1 cellular context compared by ENCODE assay signal in genomic region chr1:166690596-166690995, GRCh38.
"Not testable (repeated sequence)": the region's sequence is repeated elsewhere in the genome, so short reads cannot be mapped to it uniquely, and the experiment has no call there.

No MANE protein-coding gene starts in this region.

- H3K9ac ChIP-seq in BLaER1 treated with 17β-estradiol and CSF1 and Interleukin-3, amounts not matched to agents 10 nM and 100 nM, result not testable (repeated sequence)

- H3K9me3 ChIP-seq in BLaER1 treated with 17β-estradiol and CSF1 and Interleukin-3, amounts not matched to agents 10 nM and 100 nM (replicated peaks in 1 of 11), result peaks cover 17 to 27% (median 23%) of the 10 kb centered on the region in 11 experiments; a peak in 21 of 22 replicates

- not testable (repeated sequence) for H4K20me1 ChIP-seq in BLaER1 treated with 17β-estradiol and CSF1 and Interleukin-3, amounts not matched to agents 10 nM and 100 nM

- peak overlapping the region; percentile 3 to 66 (median 42); a peak in 18 of 22 replicates for H3K4me2 ChIP-seq in BLaER1 treated with 17β-estradiol and CSF1 and Interleukin-3, amounts not matched to agents 10 nM and 100 nM

- not testable (repeated sequence) for H3K36me3 ChIP-seq in BLaER1 treated with 17β-estradiol and CSF1 and Interleukin-3, amounts not matched to agents 10 nM and 100 nM

- H3K27me3 ChIP-seq in BLaER1 treated with 17β-estradiol and CSF1 and Interleukin-3, amounts not matched to agents 10 nM and 100 nM, result not testable (repeated sequence)

- H3K4me3 ChIP-seq in BLaER1 treated with 17β-estradiol and CSF1 and Interleukin-3, amounts not matched to agents 10 nM and 100 nM, result not testable (repeated sequence)

- peak overlapping the region in 8 of 11 experiments; percentile 52 to 74 (median 62); a peak in 15 of 22 replicates for H3K27ac ChIP-seq in BLaER1 treated with 17β-estradiol and CSF1 and Interleukin-3, amounts not matched to agents 10 nM and 100 nM

- peaks cover 9 to 34% (median 21%) of the 10 kb centered on the region in 10 experiments for H3K4me1 ChIP-seq in BLaER1 treated with 17β-estradiol and CSF1 and Interleukin-3, amounts not matched to agents 10 nM and 100 nM
